In the genomic region with DNA sequence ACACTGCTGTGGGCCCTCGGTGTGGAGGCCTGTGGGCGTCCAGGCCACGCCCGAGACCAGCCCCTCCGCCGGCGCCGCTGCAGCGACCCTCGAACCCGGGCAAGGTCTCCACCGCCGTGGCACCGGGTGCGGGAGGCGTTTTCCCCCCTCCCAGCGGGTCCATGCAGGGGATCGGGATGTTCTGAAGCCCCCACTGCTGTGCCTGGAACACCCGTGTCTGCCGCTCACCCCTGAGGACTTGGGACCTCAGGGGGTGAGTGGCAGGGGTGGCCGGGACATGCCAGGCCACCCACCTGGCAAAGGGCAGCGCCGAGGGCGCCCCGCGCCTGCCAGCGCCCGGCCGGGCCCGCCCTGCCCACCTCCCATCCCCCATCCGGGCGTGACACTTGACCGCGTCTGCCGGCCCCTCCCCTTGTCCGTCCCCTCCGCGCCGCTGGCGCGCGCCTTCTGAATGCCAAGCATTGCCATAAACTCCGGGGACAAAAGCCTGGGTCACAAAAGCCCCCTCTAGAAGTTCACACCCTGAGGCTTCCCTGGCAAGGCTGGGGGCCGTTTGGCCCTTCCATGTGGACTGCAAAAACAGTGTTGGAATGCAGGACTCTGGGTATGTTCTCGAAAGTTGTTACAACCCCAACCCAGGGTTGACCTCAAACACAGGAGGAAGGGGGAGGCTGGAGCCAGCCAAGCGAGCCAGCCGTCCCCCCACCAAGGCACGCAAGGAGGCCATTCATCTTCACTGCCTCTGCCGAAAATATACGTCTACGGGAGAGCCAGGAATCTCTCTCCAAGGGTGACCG, we compare ENCODE assay signal across 1 cellular context.
A peak's percentile ranks its signal among the peaks of the same experiment; 100 is the strongest.
TF ChIP-seq lines count a peak whose summit lies in the region.

No MANE protein-coding gene starts in this region.

TF ChIP-seq in K562, 482 proteins besides CTCF, POLR2A, EP300 and RAD21 (continued from another document):
- TF ChIP-seq SMARCA5 (IDR thresholded peaks at IDR 0.05), result no peak
- TF ChIP-seq MEF2D (tag; conservative IDR thresholded peaks at IDR 0.05; ENCODE audit: low read depth), result no peak
- peak; percentile 25; the same call in 1 of the 2 replicates for TF ChIP-seq NR2C2 (CRISPR knock-in tag; IDR thresholded peaks at IDR 0.05)
- TF ChIP-seq NR2C2 (tag; IDR thresholded peaks at IDR 0.05), result peak; percentile 83
- peak; percentile 43 for TF ChIP-seq CCNT2 (IDR thresholded peaks at IDR 0.05; ENCODE audit: borderline replicate concordance, extremely low read depth, insufficient read length, low read depth, low read length)
- TF ChIP-seq, protein P1, sequence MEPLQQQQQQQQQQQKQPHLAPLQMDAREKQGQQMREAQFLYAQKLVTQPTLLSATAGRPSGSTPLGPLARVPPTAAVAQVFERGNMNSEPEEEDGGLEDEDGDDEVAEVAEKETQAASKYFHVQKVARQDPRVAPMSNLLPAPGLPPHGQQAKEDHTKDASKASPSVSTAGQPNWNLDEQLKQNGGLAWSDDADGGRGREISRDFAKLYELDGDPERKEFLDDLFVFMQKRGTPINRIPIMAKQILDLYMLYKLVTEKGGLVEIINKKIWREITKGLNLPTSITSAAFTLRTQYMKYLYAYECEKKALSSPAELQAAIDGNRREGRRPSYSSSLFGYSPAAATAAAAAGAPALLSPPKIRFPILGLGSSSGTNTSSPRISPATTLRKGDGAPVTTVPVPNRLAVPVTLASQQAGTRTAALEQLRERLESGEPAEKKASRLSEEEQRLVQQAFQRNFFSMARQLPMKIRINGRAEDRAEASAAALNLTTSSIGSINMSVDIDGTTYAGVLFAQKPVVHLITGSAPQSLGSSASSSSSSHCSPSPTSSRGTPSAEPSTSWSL (CRISPR knock-in tag; IDR thresholded peaks at IDR 0.05; ENCODE audit: borderline replicate concordance), result no peak
- 0 out of 2 replicates have a peak, but pooled peaks have one; percentile 12 for TF ChIP-seq E2F3 (CRISPR knock-in tag; IDR thresholded peaks at IDR 0.05)
- TF ChIP-seq, protein P2, sequence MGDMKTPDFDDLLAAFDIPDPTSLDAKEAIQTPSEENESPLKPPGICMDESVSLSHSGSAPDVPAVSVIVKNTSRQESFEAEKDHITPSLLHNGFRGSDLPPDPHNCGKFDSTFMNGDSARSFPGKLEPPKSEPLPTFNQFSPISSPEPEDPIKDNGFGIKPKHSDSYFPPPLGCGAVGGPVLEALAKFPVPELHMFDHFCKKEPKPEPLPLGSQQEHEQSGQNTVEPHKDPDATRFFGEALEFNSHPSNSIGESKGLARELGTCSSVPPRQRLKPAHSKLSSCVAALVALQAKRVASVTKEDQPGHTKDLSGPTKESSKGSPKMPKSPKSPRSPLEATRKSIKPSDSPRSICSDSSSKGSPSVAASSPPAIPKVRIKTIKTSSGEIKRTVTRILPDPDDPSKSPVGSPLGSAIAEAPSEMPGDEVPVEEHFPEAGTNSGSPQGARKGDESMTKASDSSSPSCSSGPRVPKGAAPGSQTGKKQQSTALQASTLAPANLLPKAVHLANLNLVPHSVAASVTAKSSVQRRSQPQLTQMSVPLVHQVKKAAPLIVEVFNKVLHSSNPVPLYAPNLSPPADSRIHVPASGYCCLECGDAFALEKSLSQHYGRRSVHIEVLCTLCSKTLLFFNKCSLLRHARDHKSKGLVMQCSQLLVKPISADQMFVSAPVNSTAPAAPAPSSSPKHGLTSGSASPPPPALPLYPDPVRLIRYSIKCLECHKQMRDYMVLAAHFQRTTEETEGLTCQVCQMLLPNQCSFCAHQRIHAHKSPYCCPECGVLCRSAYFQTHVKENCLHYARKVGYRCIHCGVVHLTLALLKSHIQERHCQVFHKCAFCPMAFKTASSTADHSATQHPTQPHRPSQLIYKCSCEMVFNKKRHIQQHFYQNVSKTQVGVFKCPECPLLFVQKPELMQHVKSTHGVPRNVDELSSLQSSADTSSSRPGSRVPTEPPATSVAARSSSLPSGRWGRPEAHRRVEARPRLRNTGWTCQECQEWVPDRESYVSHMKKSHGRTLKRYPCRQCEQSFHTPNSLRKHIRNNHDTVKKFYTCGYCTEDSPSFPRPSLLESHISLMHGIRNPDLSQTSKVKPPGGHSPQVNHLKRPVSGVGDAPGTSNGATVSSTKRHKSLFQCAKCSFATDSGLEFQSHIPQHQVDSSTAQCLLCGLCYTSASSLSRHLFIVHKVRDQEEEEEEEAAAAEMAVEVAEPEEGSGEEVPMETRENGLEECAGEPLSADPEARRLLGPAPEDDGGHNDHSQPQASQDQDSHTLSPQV (IDR thresholded peaks at IDR 0.05), result peak; percentile 49; the same call in 1 of the 2 replicates
- TF ChIP-seq ZEB2 (IDR thresholded peaks at IDR 0.05), result no peak
- TF ChIP-seq, protein P3, sequence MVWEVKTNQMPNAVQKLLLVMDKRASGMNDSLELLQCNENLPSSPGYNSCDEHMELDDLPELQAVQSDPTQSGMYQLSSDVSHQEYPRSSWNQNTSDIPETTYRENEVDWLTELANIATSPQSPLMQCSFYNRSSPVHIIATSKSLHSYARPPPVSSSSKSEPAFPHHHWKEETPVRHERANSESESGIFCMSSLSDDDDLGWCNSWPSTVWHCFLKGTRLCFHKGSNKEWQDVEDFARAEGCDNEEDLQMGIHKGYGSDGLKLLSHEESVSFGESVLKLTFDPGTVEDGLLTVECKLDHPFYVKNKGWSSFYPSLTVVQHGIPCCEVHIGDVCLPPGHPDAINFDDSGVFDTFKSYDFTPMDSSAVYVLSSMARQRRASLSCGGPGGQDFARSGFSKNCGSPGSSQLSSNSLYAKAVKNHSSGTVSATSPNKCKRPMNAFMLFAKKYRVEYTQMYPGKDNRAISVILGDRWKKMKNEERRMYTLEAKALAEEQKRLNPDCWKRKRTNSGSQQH (CRISPR knock-in tag; IDR thresholded peaks at IDR 0.05), result no peak
- no peak for TF ChIP-seq LEF1 (IDR thresholded peaks at IDR 0.05)
- TF ChIP-seq CREM (IDR thresholded peaks at IDR 0.05; ENCODE audit: low read depth), result peak; percentile 73
- 0 out of 2 replicates have a peak, but pooled peaks have one; percentile 29 for TF ChIP-seq ZNF830 (CRISPR knock-in tag; IDR thresholded peaks at IDR 0.05)
- no peak for TF ChIP-seq MTF1 (CRISPR knock-in tag; IDR thresholded peaks at IDR 0.05; ENCODE audit: borderline replicate concordance)
- TF ChIP-seq PTBP1 (IDR thresholded peaks at IDR 0.05; ENCODE audit: low read depth, low read length), result no peak
- TF ChIP-seq, protein P4, sequence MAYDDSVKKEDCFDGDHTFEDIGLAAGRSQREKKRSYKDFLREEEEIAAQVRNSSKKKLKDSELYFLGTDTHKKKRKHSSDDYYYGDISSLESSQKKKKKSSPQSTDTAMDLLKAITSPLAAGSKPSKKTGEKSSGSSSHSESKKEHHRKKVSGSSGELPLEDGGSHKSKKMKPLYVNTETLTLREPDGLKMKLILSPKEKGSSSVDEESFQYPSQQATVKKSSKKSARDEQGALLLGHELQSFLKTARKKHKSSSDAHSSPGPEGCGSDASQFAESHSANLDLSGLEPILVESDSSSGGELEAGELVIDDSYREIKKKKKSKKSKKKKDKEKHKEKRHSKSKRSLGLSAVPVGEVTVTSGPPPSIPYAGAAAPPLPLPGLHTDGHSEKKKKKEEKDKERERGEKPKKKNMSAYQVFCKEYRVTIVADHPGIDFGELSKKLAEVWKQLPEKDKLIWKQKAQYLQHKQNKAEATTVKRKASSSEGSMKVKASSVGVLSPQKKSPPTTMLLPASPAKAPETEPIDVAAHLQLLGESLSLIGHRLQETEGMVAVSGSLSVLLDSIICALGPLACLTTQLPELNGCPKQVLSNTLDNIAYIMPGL (CRISPR knock-in tag; IDR thresholded peaks at IDR 0.05), result 0 out of 2 replicates have a peak, but pooled peaks have one; percentile 51
- TF ChIP-seq CREB1 (IDR thresholded peaks at IDR 0.05), result peak; percentile 50; the same call in 1 of the 2 replicates
- TF ChIP-seq CREB1 (CRISPR knock-in tag; IDR thresholded peaks at IDR 0.05), result no peak
